8 cellular contexts compared by ENCODE assay signal in the genomic region with DNA sequence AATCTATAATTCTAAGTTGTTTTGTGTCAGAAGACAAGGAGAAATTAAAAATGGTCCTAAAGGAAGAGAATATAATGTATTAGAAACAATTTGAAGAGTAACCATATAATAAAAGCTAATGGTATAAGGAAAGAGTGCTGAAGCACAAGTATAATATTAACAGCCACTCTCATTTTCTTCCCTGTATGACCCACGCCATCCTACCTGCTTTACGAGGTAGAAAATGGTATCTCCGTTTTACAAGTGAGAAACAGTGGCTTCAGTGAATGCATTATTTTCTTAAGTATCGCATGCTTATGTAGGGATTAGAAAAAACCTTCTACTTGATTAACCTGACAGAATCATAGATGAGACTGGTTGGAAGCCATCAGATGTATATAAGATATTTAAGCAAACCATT.
"Had no signal": no experiment of that assay in that cellular context is flagged by ENCODE, and none has a peak within 500 bp of the region (broad histone marks: within the 10 kb centered on the region; RNA-seq: fewer than 3 reads in every experiment).

No MANE protein-coding gene starts in this region.

- H3K36me3 ChIP-seq: HAP-1 had no signal

- H3K27ac Mint-ChIP-seq: GM23338, HFFc6 had no signal

- H3K4me1 Mint-ChIP-seq: GM23338 had no signal

- H3K4me3 Mint-ChIP-seq: GM23338, HFFc6 had no signal

- H3K4me3 ChIP-seq: GM23338, HAP-1, K562 had no signal

- DNase-seq: H7, HFFc6, IMR-90, KG1 had no signal

- H3K9me3 ChIP-seq: HAP-1 had no signal

- H3K4me1 ChIP-seq: HAP-1 had no signal

- H3K9me3 Mint-ChIP-seq: GM23338 had no signal

- H3K27ac ChIP-seq: HL-60 had no signal
